1 cellular context compared by ENCODE assay signal in genomic region chr10:21754410-21755011, GRCh38.
A peak's percentile ranks its signal among the peaks of the same experiment; 100 is the strongest.
TF ChIP-seq lines count a peak whose summit lies in the region.

No MANE protein-coding gene starts in this region.

TF ChIP-seq in HepG2, 621 proteins besides CTCF, POLR2A, EP300 and RAD21 (continued from another document and continues in another):
- TF ChIP-seq, protein P1, sequence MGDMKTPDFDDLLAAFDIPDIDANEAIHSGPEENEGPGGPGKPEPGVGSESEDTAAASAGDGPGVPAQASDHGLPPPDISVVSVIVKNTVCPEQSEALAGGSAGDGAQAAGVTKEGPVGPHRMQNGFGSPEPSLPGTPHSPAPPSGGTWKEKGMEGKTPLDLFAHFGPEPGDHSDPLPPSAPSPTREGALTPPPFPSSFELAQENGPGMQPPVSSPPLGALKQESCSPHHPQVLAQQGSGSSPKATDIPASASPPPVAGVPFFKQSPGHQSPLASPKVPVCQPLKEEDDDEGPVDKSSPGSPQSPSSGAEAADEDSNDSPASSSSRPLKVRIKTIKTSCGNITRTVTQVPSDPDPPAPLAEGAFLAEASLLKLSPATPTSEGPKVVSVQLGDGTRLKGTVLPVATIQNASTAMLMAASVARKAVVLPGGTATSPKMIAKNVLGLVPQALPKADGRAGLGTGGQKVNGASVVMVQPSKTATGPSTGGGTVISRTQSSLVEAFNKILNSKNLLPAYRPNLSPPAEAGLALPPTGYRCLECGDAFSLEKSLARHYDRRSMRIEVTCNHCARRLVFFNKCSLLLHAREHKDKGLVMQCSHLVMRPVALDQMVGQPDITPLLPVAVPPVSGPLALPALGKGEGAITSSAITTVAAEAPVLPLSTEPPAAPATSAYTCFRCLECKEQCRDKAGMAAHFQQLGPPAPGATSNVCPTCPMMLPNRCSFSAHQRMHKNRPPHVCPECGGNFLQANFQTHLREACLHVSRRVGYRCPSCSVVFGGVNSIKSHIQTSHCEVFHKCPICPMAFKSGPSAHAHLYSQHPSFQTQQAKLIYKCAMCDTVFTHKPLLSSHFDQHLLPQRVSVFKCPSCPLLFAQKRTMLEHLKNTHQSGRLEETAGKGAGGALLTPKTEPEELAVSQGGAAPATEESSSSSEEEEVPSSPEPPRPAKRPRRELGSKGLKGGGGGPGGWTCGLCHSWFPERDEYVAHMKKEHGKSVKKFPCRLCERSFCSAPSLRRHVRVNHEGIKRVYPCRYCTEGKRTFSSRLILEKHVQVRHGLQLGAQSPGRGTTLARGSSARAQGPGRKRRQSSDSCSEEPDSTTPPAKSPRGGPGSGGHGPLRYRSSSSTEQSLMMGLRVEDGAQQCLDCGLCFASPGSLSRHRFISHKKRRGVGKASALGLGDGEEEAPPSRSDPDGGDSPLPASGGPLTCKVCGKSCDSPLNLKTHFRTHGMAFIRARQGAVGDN (CRISPR knock-in tag; IDR thresholded peaks at IDR 0.05) = peak; percentile 76
- 0 out of 2 replicates have a peak, but pooled peaks have one; percentile 25 for TF ChIP-seq KDM3A (CRISPR knock-in tag; IDR thresholded peaks at IDR 0.05; ENCODE audit: low read depth)
- TF ChIP-seq, protein P2, sequence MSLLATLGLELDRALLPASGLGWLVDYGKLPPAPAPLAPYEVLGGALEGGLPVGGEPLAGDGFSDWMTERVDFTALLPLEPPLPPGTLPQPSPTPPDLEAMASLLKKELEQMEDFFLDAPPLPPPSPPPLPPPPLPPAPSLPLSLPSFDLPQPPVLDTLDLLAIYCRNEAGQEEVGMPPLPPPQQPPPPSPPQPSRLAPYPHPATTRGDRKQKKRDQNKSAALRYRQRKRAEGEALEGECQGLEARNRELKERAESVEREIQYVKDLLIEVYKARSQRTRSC (CRISPR knock-in tag; IDR thresholded peaks at IDR 0.05; ENCODE audit: low read depth) = no peak
- peak; percentile 24; the same call in 1 of the 2 replicates for TF ChIP-seq KDM5B (CRISPR knock-in tag; IDR thresholded peaks at IDR 0.05; ENCODE audit: borderline replicate concordance)
- TF ChIP-seq FOXA3 (CRISPR knock-in tag; IDR thresholded peaks at IDR 0.05) = peak; percentile 54
- TF ChIP-seq SIN3A (IDR thresholded peaks at IDR 0.05; ENCODE audit: borderline replicate concordance, low read depth, low read length) = peak; percentile 59; the same call in 1 of the 2 replicates
- peak; percentile 95 for TF ChIP-seq ZNF746 (CRISPR knock-in tag; IDR thresholded peaks at IDR 0.05)
- TF ChIP-seq RCOR2 (CRISPR knock-in tag; IDR thresholded peaks at IDR 0.05) = 0 out of 2 replicates have a peak, but pooled peaks have one; percentile 29
- TF ChIP-seq, protein P3, sequence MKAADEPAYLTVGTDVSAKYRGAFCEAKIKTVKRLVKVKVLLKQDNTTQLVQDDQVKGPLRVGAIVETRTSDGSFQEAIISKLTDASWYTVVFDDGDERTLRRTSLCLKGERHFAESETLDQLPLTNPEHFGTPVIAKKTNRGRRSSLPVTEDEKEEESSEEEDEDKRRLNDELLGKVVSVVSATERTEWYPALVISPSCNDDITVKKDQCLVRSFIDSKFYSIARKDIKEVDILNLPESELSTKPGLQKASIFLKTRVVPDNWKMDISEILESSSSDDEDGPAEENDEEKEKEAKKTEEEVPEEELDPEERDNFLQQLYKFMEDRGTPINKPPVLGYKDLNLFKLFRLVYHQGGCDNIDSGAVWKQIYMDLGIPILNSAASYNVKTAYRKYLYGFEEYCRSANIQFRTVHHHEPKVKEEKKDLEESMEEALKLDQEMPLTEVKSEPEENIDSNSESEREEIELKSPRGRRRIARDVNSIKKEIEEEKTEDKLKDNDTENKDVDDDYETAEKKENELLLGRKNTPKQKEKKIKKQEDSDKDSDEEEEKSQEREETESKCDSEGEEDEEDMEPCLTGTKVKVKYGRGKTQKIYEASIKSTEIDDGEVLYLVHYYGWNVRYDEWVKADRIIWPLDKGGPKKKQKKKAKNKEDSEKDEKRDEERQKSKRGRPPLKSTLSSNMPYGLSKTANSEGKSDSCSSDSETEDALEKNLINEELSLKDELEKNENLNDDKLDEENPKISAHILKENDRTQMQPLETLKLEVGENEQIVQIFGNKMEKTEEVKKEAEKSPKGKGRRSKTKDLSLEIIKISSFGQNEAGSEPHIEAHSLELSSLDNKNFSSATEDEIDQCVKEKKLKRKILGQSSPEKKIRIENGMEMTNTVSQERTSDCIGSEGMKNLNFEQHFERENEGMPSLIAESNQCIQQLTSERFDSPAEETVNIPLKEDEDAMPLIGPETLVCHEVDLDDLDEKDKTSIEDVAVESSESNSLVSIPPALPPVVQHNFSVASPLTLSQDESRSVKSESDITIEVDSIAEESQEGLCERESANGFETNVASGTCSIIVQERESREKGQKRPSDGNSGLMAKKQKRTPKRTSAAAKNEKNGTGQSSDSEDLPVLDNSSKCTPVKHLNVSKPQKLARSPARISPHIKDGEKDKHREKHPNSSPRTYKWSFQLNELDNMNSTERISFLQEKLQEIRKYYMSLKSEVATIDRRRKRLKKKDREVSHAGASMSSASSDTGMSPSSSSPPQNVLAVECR (CRISPR knock-in tag; IDR thresholded peaks at IDR 0.05; ENCODE audit: borderline replicate concordance) = peak; percentile 44; the same call in 1 of the 2 replicates
- TF ChIP-seq, protein P4, sequence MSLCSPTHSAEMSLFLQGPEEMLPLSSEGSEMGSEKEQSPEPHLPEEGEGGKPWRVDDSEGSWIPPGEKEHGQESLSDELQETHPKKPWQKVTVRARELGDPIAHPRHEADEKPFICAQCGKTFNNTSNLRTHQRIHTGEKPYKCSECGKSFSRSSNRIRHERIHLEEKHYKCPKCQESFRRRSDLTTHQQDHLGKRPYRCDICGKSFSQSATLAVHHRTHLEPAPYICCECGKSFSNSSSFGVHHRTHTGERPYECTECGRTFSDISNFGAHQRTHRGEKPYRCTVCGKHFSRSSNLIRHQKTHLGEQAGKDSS (CRISPR knock-in tag; IDR thresholded peaks at IDR 0.05; ENCODE audit: borderline replicate concordance, low read depth) = peak; percentile 24; the same call in 1 of the 2 replicates
- TF ChIP-seq ATF4 (CRISPR knock-in tag; IDR thresholded peaks at IDR 0.05) = peak in 1 of 2 experiments; percentile 34; a peak in 2 of 4 replicates
- TF ChIP-seq FOXO1 (CRISPR knock-in tag; IDR thresholded peaks at IDR 0.05) = peak; percentile 10; the same call in 1 of the 2 replicates
- TF ChIP-seq PAX8 (CRISPR knock-in tag; IDR thresholded peaks at IDR 0.05; ENCODE audit: borderline replicate concordance) = no peak
- TF ChIP-seq NR2F6 (IDR thresholded peaks at IDR 0.05) = no peak
- TF ChIP-seq NR2F6 (CRISPR knock-in tag; IDR thresholded peaks at IDR 0.05) = 0 out of 2 replicates have a peak, but pooled peaks have one; percentile 22
- TF ChIP-seq KLF9 (CRISPR knock-in tag; IDR thresholded peaks at IDR 0.05; ENCODE audit: low read depth) = 0 out of 2 replicates have a peak, but pooled peaks have one; percentile 52
- peak; percentile 40; the same call in 1 of the 2 replicates for TF ChIP-seq DMAP1 (CRISPR knock-in tag; IDR thresholded peaks at IDR 0.05)
- peak; percentile 57; the same call in 1 of the 2 replicates for TF ChIP-seq ZNF556 (CRISPR knock-in tag; IDR thresholded peaks at IDR 0.05; ENCODE audit: borderline replicate concordance)
- peak; percentile 42; the same call in 1 of the 2 replicates for TF ChIP-seq MYC (CRISPR knock-in tag; IDR thresholded peaks at IDR 0.05; ENCODE audit: borderline replicate concordance)
- no peak for TF ChIP-seq ZNF260 (CRISPR knock-in tag; IDR thresholded peaks at IDR 0.05; ENCODE audit: borderline replicate concordance, low read depth)
- TF ChIP-seq PRPF4 (IDR thresholded peaks at IDR 0.05; ENCODE audit: low read depth, low read length, poor library complexity, severe bottlenecking) = no peak
- TF ChIP-seq MTF1 (CRISPR knock-in tag; IDR thresholded peaks at IDR 0.05) = no peak
- peak; percentile 77; the same call in 1 of the 3 replicates for TF ChIP-seq MXI1 (IDR thresholded peaks at IDR 0.05; ENCODE audit: borderline replicate concordance, low read depth, low read length)
- no peak for TF ChIP-seq ZNF740 (CRISPR knock-in tag; IDR thresholded peaks at IDR 0.05)
- TF ChIP-seq ARNTL (CRISPR knock-in tag; IDR thresholded peaks at IDR 0.05) = peak; percentile 78
- TF ChIP-seq NR1H2 (CRISPR knock-in tag; IDR thresholded peaks at IDR 0.05; ENCODE audit: borderline replicate concordance, low read depth) = no peak
- peak; percentile 79; the same call in 1 of the 2 replicates for TF ChIP-seq HMG20A (CRISPR knock-in tag; IDR thresholded peaks at IDR 0.05; ENCODE audit: borderline replicate concordance)
- peak; percentile 34 for TF ChIP-seq ZNF768 (CRISPR knock-in tag; IDR thresholded peaks at IDR 0.05)
- peak; percentile 19; the same call in 1 of the 2 replicates for TF ChIP-seq BORCS8-MEF2B (CRISPR knock-in tag; IDR thresholded peaks at IDR 0.05)
- TF ChIP-seq, protein P5, sequence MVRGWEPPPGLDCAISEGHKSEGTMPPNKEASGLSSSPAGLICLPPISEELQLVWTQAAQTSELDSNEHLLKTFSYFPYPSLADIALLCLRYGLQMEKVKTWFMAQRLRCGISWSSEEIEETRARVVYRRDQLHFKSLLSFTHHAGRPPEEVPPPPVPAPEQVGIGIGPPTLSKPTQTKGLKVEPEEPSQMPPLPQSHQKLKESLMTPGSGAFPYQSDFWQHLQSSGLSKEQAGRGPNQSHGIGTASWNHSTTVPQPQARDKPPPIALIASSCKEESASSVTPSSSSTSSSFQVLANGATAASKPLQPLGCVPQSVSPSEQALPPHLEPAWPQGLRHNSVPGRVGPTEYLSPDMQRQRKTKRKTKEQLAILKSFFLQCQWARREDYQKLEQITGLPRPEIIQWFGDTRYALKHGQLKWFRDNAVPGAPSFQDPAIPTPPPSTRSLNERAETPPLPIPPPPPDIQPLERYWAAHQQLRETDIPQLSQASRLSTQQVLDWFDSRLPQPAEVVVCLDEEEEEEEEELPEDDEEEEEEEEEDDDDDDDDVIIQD (CRISPR knock-in tag; IDR thresholded peaks at IDR 0.05; ENCODE audit: low read depth) = peak; percentile 84; the same call in 1 of the 2 replicates
- peak; percentile 80 for TF ChIP-seq POGZ (CRISPR knock-in tag; IDR thresholded peaks at IDR 0.05)
- TF ChIP-seq NCOR1 (IDR thresholded peaks at IDR 0.05; ENCODE audit: borderline replicate concordance, low read length) = peak; percentile 46; the same call in 1 of the 2 replicates
- TF ChIP-seq TARDBP (CRISPR knock-in tag; IDR thresholded peaks at IDR 0.05) = peak; percentile 44; the same call in 1 of the 2 replicates
- TF ChIP-seq MEIS1 (CRISPR knock-in tag; IDR thresholded peaks at IDR 0.05; ENCODE audit: borderline replicate concordance) = peak; percentile 76; the same call in 1 of the 2 replicates
- no peak for TF ChIP-seq KLF6 (CRISPR knock-in tag; IDR thresholded peaks at IDR 0.05)
- TF ChIP-seq PHF21A (CRISPR knock-in tag; IDR thresholded peaks at IDR 0.05) = 0 out of 2 replicates have a peak, but pooled peaks have one; percentile 37
- TF ChIP-seq, protein P6, sequence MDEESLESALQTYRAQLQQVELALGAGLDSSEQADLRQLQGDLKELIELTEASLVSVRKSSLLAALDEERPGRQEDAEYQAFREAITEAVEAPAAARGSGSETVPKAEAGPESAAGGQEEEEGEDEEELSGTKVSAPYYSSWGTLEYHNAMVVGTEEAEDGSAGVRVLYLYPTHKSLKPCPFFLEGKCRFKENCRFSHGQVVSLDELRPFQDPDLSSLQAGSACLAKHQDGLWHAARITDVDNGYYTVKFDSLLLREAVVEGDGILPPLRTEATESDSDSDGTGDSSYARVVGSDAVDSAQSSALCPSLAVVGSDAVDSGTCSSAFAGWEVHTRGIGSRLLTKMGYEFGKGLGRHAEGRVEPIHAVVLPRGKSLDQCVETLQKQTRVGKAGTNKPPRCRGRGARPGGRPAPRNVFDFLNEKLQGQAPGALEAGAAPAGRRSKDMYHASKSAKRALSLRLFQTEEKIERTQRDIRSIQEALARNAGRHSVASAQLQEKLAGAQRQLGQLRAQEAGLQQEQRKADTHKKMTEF (CRISPR knock-in tag; IDR thresholded peaks at IDR 0.05) = peak; percentile 67
- TF ChIP-seq, protein P7, sequence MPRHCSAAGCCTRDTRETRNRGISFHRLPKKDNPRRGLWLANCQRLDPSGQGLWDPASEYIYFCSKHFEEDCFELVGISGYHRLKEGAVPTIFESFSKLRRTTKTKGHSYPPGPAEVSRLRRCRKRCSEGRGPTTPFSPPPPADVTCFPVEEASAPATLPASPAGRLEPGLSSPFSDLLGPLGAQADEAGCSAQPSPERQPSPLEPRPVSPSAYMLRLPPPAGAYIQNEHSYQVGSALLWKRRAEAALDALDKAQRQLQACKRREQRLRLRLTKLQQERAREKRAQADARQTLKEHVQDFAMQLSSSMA (CRISPR knock-in tag; IDR thresholded peaks at IDR 0.05) = 0 out of 2 replicates have a peak, but pooled peaks have one; percentile 61
- TF ChIP-seq NAIF1 (CRISPR knock-in tag; IDR thresholded peaks at IDR 0.05; ENCODE audit: borderline replicate concordance) = no peak
- TF ChIP-seq ZNF891 (CRISPR knock-in tag; IDR thresholded peaks at IDR 0.05) = no peak
- TF ChIP-seq KAT8 (CRISPR knock-in tag; IDR thresholded peaks at IDR 0.05) = peak; percentile 52; the same call in 1 of the 2 replicates
- peak; percentile 63 for TF ChIP-seq ELF1 (CRISPR knock-in tag; IDR thresholded peaks at IDR 0.05)
- TF ChIP-seq, protein P8, sequence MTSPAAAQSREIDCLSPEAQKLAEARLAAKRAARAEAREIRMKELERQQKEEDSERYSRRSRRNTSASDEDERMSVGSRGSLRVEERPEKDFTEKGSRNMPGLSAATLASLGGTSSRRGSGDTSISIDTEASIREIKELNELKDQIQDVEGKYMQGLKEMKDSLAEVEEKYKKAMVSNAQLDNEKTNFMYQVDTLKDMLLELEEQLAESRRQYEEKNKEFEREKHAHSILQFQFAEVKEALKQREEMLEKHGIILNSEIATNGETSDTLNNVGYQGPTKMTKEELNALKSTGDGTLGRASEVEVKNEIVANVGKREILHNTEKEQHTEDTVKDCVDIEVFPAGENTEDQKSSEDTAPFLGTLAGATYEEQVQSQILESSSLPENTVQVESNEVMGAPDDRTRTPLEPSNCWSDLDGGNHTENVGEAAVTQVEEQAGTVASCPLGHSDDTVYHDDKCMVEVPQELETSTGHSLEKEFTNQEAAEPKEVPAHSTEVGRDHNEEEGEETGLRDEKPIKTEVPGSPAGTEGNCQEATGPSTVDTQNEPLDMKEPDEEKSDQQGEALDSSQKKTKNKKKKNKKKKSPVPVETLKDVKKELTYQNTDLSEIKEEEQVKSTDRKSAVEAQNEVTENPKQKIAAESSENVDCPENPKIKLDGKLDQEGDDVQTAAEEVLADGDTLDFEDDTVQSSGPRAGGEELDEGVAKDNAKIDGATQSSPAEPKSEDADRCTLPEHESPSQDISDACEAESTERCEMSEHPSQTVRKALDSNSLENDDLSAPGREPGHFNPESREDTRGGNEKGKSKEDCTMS (CRISPR knock-in tag; conservative IDR thresholded peaks at IDR 0.05) = no peak
- TF ChIP-seq GATAD2A (CRISPR knock-in tag; IDR thresholded peaks at IDR 0.05) = peak; percentile 70
- peak; percentile 62; the same call in 1 of the 2 replicates for TF ChIP-seq ZMYM4 (CRISPR knock-in tag; IDR thresholded peaks at IDR 0.05)
- TF ChIP-seq KMT2A (CRISPR knock-in tag; IDR thresholded peaks at IDR 0.05) = 0 out of 2 replicates have a peak, but pooled peaks have one; percentile 47
- TF ChIP-seq ZNF501 (CRISPR knock-in tag; IDR thresholded peaks at IDR 0.05) = no peak; the same call in 1 of the 2 replicates
